11 cellular contexts compared by ENCODE assay signal in the genomic region with DNA sequence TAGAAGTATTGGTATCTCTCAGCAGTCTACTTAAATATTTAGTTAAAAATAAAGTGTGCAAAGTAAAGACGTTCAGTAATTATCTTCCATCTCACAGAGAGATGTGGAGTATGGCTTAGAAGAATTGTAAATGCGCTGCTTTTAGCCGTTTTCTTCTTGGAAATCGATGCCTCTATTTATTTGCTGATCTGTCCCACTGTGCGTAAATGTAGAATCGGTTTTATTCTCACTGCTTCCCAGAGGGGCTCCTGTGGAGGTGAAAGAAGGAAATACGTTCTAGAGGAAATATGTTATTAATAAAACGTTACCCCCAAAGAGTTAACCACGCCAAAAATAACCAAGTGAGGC. TPM values are rescaled to one million over a fixed set of nuclear protein-coding genes. Genes with fewer than 3 reads are reported as not detected.
A peak's percentile ranks its signal among the peaks of the same experiment; 100 is the strongest.
DNase-seq lines count a peak whose midpoint lies in the region; ATAC-seq and TF ChIP-seq lines count a peak whose summit lies in the region.
"Had no signal": no experiment of that assay in that cellular context is flagged by ENCODE, and none has a peak within 500 bp of the region (broad histone marks: within the 10 kb centered on the region; RNA-seq: fewer than 3 reads in every experiment).

No MANE protein-coding gene starts in this region.

- no peak for DNase-seq in cardiac muscle cell (ENCODE audit: low read depth in 1 of 2, low spot score in 1 of 2)
- DNase-seq in Right ventricle myocardium superior: no peak
- DNase-seq in brain microvascular endothelial cell: no peak
- no peak for DNase-seq in right lobe of liver
- no peak for DNase-seq in uterus
- DNase-seq in SKM-1 (lab: John Stamatoyannopoulos, UW; ENCODE audit: unreplicated experiment): no peak
- no peak for DNase-seq in LoVo (ENCODE audit: low spot score)
- no peak for DNase-seq in WERI-Rb-1
- DNase-seq: islet precursor cell, NCI-H446 had no signal

- H3K9me3 ChIP-seq in cardiac muscle cell (ENCODE audit: low read depth) (no peaks in the 10 kb centered on the region), right lobe of liver (no peaks in the 10 kb centered on the region), uterus (no peaks in the 10 kb centered on the region), WERI-Rb-1 (ENCODE audit: severe bottlenecking) (no peaks in the 10 kb centered on the region)
- H3K9me3 ChIP-seq: adrenal gland had no signal

- H3K4me3 ChIP-seq in cardiac muscle cell (no peak overlapping the region), brain microvascular endothelial cell (ENCODE audit: low read depth, low read length) (peak overlapping the region; percentile 89), right lobe of liver (no peak overlapping the region), uterus (no peak overlapping the region), WERI-Rb-1 (ENCODE audit: low read depth, low read length) (no peak overlapping the region)

- no peaks in the 10 kb centered on the region for H3K36me3 ChIP-seq in cardiac muscle cell
- no peaks in the 10 kb centered on the region for H3K36me3 ChIP-seq in brain microvascular endothelial cell (replicated peaks)
- H3K36me3 ChIP-seq in right lobe of liver: no peaks in the 10 kb centered on the region
- H3K36me3 ChIP-seq in uterus: no peaks in the 10 kb centered on the region
- H3K36me3 ChIP-seq in WERI-Rb-1: no peaks in the 10 kb centered on the region
- H3K36me3 ChIP-seq: adrenal gland had no signal

- in situ Hi-C loops in brain microvascular endothelial cell (cut with HindIII; ENCODE audit: low pct_ligation_motif_present, low sequenced_read_pairs): no loop called here

- H3K27ac ChIP-seq in cardiac muscle cell (no peak overlapping the region), brain microvascular endothelial cell (no peak overlapping the region), right lobe of liver (peak overlapping the region; percentile 22 to 87 (median 28)), uterus (peak overlapping the region; percentile 62 to 65), WERI-Rb-1 (no peak overlapping the region)

- H3K27me3 ChIP-seq in cardiac muscle cell: peaks cover 72% of the 10 kb centered on the region
- H3K27me3 ChIP-seq in brain microvascular endothelial cell (replicated peaks): no peaks in the 10 kb centered on the region
- no peaks in the 10 kb centered on the region for H3K27me3 ChIP-seq in right lobe of liver
- H3K27me3 ChIP-seq in uterus: no peaks in the 10 kb centered on the region
- H3K27me3 ChIP-seq in WERI-Rb-1 (ENCODE audit: insufficient read depth, low read depth, severe bottlenecking): peaks cover 30% of the 10 kb centered on the region
- H3K27me3 ChIP-seq: adrenal gland had no signal

- intact Hi-C loops in Right ventricle myocardium superior (cut with DNase I) (loop anchor here (10.0 kb wide), 1 partner anchor 163 kb away; no protein-coding TSS in a partner anchor), right lobe of liver (cut with DNase I) (loop anchor here in 1 of 2 donors (10.0 kb wide), 1 partner anchor 63 kb away; no protein-coding TSS in a partner anchor), uterus (cut with DNase I; ENCODE audit: low total_unique reads) (no loop called here)

- TF ChIP-seq POLR2A in right lobe of liver (IDR thresholded peaks at IDR 0.05) (no peak), uterus (IDR thresholded peaks at IDR 0.05) (no peak)

- WGBS in right lobe of liver (ENCODE audit: insufficient coverage, low coverage, low lambda C conversion rate, missing lambda C conversion rate): 38% methylated on average over 9 of the region's 9 CpGs

- ATAC-seq in Right ventricle myocardium superior (ENCODE audit: poor library complexity): no peak
- ATAC-seq in right lobe of liver: no peak

- TF ChIP-seq CTCF in cardiac muscle cell (IDR thresholded peaks at IDR 0.05; ENCODE audit: low read depth, low read length) (peak; percentile 0), brain microvascular endothelial cell (IDR thresholded peaks at IDR 0.05; ENCODE audit: low read depth, low read length, missing control alignments) (no peak), right lobe of liver (IDR thresholded peaks at IDR 0.05) (no peak), uterus (IDR thresholded peaks at IDR 0.05) (no peak), WERI-Rb-1 (IDR thresholded peaks at IDR 0.05; ENCODE audit: low read depth, low read length) (no peak)

- H3K4me1 ChIP-seq in cardiac muscle cell (ENCODE audit: low read depth): peaks cover 12% of the 10 kb centered on the region
- H3K4me1 ChIP-seq in right lobe of liver: peaks cover 0 to 52% (median 9%) of the 10 kb centered on the region in 4 donors
- H3K4me1 ChIP-seq in uterus: no peaks in the 10 kb centered on the region

RNA-seq across cellular contexts. Expression of a gene that starts 1.9 kb away (rescaled TPM):
- total RNA-seq in cardiac muscle cell: 0.18 and 0.89 TPM in 2 replicates
- polyA plus RNA-seq in cardiac muscle cell: 0.55 and 0.56 TPM in 2 replicates
- total RNA-seq in Right ventricle myocardium superior: 38.0 TPM
- 10 to 100 TPM in 5 of 6 experiments, 1 to 10 TPM in 1; 8.8 to 33.3 (median 24.5) TPM for total RNA-seq in right lobe of liver
- 10 to 100 TPM in 3 of 4 donors, 1 to 10 TPM in 1; 5.6 to 66.5 (median 24.9) TPM for total RNA-seq in uterus

Comparison
In these comparisons a context has a peak if more than half of its experiments do, and no peak if none do; other contexts are left out.
1. H3K27ac ChIP-seq: peak in right lobe of liver (3 of 3) and uterus (2 of 2); none in cardiac muscle cell (single experiment), brain microvascular endothelial cell (single experiment) and WERI-Rb-1 (single experiment).